ENCODE assay signal across 1 cellular context in the genomic region with DNA sequence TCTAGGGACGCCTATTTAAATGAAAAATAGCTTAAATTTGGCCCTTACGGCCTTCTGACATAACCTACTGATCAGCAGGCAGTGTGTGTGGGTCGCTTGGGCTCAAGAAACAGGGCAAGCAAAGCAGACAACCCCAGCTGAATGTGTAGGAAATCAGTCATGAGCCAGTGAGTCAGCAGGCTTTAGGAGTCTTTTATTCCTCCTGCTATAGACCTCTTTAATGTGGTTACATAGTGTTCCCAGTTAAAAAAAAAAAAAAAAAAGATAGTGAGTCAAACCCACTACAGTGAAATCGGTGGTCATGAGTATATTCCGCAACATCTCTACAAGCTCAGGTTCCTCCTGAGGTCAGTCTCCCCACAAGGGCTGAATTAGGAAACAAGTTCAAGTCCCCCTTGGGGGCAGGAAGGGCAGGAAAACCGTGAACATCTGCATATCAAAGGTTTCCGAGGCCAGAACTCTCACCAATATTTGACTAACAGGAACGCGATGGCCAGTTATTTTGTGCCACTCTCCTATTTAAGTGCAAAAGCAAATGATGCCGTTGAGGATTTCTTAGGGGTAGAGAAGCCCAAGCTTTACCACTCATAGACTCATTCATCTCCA.
TF ChIP-seq lines count a peak whose summit lies in the region.

No MANE protein-coding gene starts in this region.

TF ChIP-seq in HepG2, 621 proteins besides CTCF, POLR2A, EP300 and RAD21:
- no peak for TF ChIP-seq ZNF10 (CRISPR knock-in tag; IDR thresholded peaks at IDR 0.05; ENCODE audit: borderline replicate concordance, low read depth)
- TF ChIP-seq KLF9 (CRISPR knock-in tag; IDR thresholded peaks at IDR 0.05; ENCODE audit: low read depth) = no peak
- TF ChIP-seq, protein P1, sequence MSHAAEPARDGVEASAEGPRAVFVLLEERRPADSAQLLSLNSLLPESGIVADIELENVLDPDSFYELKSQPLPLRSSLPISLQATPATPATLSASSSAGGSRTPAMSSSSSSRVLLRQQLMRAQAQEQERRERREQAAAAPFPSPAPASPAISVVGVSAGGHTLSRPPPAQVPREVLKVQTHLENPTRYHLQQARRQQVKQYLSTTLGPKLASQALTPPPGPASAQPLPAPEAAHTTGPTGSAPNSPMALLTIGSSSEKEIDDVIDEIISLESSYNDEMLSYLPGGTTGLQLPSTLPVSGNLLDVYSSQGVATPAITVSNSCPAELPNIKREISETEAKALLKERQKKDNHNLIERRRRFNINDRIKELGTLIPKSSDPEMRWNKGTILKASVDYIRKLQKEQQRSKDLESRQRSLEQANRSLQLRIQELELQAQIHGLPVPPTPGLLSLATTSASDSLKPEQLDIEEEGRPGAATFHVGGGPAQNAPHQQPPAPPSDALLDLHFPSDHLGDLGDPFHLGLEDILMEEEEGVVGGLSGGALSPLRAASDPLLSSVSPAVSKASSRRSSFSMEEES (CRISPR knock-in tag; IDR thresholded peaks at IDR 0.05) = no peak
- TF ChIP-seq, protein P2, sequence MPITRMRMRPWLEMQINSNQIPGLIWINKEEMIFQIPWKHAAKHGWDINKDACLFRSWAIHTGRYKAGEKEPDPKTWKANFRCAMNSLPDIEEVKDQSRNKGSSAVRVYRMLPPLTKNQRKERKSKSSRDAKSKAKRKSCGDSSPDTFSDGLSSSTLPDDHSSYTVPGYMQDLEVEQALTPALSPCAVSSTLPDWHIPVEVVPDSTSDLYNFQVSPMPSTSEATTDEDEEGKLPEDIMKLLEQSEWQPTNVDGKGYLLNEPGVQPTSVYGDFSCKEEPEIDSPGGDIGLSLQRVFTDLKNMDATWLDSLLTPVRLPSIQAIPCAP (CRISPR knock-in tag; IDR thresholded peaks at IDR 0.05; ENCODE audit: low read depth) = no peak
- TF ChIP-seq, protein P3, sequence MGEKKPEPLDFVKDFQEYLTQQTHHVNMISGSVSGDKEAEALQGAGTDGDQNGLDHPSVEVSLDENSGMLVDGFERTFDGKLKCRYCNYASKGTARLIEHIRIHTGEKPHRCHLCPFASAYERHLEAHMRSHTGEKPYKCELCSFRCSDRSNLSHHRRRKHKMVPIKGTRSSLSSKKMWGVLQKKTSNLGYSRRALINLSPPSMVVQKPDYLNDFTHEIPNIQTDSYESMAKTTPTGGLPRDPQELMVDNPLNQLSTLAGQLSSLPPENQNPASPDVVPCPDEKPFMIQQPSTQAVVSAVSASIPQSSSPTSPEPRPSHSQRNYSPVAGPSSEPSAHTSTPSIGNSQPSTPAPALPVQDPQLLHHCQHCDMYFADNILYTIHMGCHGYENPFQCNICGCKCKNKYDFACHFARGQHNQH (CRISPR knock-in tag; IDR thresholded peaks at IDR 0.05) = no peak
- TF ChIP-seq ZNF652 (CRISPR knock-in tag; IDR thresholded peaks at IDR 0.05; ENCODE audit: borderline replicate concordance, low read depth) = no peak
- TF ChIP-seq, protein P4, sequence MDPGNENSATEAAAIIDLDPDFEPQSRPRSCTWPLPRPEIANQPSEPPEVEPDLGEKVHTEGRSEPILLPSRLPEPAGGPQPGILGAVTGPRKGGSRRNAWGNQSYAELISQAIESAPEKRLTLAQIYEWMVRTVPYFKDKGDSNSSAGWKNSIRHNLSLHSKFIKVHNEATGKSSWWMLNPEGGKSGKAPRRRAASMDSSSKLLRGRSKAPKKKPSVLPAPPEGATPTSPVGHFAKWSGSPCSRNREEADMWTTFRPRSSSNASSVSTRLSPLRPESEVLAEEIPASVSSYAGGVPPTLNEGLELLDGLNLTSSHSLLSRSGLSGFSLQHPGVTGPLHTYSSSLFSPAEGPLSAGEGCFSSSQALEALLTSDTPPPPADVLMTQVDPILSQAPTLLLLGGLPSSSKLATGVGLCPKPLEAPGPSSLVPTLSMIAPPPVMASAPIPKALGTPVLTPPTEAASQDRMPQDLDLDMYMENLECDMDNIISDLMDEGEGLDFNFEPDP (CRISPR knock-in tag; conservative IDR thresholded peaks at IDR 0.05) = no peak
- TF ChIP-seq, protein P5, sequence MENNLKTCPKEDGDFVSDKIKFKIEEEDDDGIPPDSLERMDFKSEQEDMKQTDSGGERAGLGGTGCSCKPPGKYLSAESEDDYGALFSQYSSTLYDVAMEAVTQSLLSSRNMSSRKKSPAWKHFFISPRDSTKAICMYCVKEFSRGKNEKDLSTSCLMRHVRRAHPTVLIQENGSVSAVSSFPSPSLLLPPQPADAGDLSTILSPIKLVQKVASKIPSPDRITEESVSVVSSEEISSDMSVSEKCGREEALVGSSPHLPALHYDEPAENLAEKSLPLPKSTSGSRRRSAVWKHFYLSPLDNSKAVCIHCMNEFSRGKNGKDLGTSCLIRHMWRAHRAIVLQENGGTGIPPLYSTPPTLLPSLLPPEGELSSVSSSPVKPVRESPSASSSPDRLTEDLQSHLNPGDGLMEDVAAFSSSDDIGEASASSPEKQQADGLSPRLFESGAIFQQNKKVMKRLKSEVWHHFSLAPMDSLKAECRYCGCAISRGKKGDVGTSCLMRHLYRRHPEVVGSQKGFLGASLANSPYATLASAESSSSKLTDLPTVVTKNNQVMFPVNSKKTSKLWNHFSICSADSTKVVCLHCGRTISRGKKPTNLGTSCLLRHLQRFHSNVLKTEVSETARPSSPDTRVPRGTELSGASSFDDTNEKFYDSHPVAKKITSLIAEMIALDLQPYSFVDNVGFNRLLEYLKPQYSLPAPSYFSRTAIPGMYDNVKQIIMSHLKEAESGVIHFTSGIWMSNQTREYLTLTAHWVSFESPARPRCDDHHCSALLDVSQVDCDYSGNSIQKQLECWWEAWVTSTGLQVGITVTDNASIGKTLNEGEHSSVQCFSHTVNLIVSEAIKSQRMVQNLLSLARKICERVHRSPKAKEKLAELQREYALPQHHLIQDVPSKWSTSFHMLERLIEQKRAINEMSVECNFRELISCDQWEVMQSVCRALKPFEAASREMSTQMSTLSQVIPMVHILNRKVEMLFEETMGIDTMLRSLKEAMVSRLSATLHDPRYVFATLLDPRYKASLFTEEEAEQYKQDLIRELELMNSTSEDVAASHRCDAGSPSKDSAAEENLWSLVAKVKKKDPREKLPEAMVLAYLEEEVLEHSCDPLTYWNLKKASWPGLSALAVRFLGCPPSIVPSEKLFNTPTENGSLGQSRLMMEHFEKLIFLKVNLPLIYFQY (CRISPR knock-in tag; IDR thresholded peaks at IDR 0.05; ENCODE audit: borderline replicate concordance) = no peak
